Comparison of ENCODE assay signal across 17 cellular contexts in the genomic region with DNA sequence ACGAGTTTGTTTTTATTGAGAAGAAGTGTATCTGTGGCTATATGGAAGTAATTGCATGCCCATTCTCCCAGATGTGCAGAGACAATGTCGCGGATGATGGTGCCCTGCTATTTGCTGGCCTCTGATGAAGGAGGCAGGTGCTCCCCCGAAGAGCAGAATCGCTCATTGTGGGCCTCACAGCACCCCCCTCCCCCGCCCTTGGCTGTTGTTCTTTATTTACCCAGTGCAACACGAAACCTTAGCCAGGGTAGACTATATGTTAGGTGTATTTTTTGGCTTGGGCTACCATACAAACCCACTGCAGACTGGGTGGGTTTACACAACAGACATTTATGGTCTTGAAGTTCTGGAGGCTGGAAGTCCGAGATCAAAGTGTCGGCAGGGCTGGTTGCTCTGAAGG. TPM values are rescaled to one million over a fixed set of nuclear protein-coding genes. Genes with fewer than 3 reads are reported as not detected.
DNase-seq lines count a peak whose midpoint lies in the region; TF ChIP-seq lines count a peak whose summit lies in the region.
"Had no signal": no experiment of that assay in that cellular context is flagged by ENCODE, and none has a peak within 500 bp of the region (broad histone marks: within the 10 kb centered on the region; RNA-seq: fewer than 3 reads in every experiment).

No MANE protein-coding gene starts in this region.

- H3K4me1 Mint-ChIP-seq in activated CD4-positive, alpha-beta T cell treated with anti-CD3 and anti-CD28 coated beads, Interleukin-2, amount 10 ng/mL, durations not matched to agents 24 days and 14 days: peaks cover 5% of the 10 kb centered on the region

- no peak overlapping the region for H3K27ac ChIP-seq in HEK293 (ENCODE audit: extremely low read depth, low read depth, low read length)
- H3K27ac ChIP-seq: A549, C4-2B had no signal

- H3K27ac Mint-ChIP-seq in activated CD4-positive, alpha-beta T cell treated with anti-CD3 and anti-CD28 coated beads, Interleukin-2, amount 10 ng/mL, durations not matched to agents 24 days and 14 days: no peak overlapping the region
- H3K27ac Mint-ChIP-seq: CD4-positive, alpha-beta memory T cell; GM23338; H9; HFFc6 had no signal

- H3K9me3 ChIP-seq in HEK293 (ENCODE audit: control insufficient read depth, insufficient read depth, low read depth, low read length): no peaks in the 10 kb centered on the region
- H3K9me3 ChIP-seq: A549, BE2C had no signal

- intact Hi-C loops in activated CD4-positive, alpha-beta T cell treated with anti-CD3 and anti-CD28 coated beads, Interleukin-2, amount 10 ng/mL, durations not matched to agents 24 days and 14 days (cut with micrococcal nuclease): no loop called here

- H3K4me3 Mint-ChIP-seq in activated CD4-positive, alpha-beta T cell treated with anti-CD3 and anti-CD28 coated beads, Interleukin-2, amount 10 ng/mL, durations not matched to agents 24 days and 14 days: no peak overlapping the region
- H3K4me3 Mint-ChIP-seq: CD4-positive, alpha-beta memory T cell; GM23338; H9; HFFc6 had no signal

- POLR2A ChIA-PET in HEK293 (lab: Yijun Ruan, JAX): no interaction called here

- H3K4me1 ChIP-seq in HEK293 (ENCODE audit: control insufficient read depth, insufficient read depth, low read length): 0 out of 2 replicates have a peak, but pooled peaks cover 2% of the 10 kb centered on the region
- H3K4me1 ChIP-seq: BE2C had no signal

- CTCF ChIA-PET in HEK293 (lab: Yijun Ruan, JAX): no interaction called here

- peaks cover 36% of the 10 kb centered on the region for H3K27me3 Mint-ChIP-seq in activated CD4-positive, alpha-beta T cell treated with anti-CD3 and anti-CD28 coated beads, Interleukin-2, amount 10 ng/mL, durations not matched to agents 24 days and 14 days

- DNase-seq in NCI-H748 (lab: John Stamatoyannopoulos, UW; ENCODE audit: unreplicated experiment): peak; percentile 70
- DNase-seq in NCI-H748 treated with DMSO at 0.1 percent for 48 hours (lab: John Stamatoyannopoulos, UW): no peak
- DNase-seq in ecto neural progenitor cell (ENCODE audit: low spot score): peak; percentile 18
- DNase-seq in activated CD4-positive, alpha-beta T cell treated with anti-CD3 and anti-CD28 coated beads, Interleukin-2, amount 10 ng/mL, durations not matched to agents 24 days and 14 days: no peak
- DNase-seq in NCI-H1417 treated with DMSO at 0.1 percent for 48 hours (lab: John Stamatoyannopoulos, UW): no peak
- DNase-seq: BE2C; CD4-positive, alpha-beta memory T cell; COR-L47; DMS153; DMS79 treated with DMSO at 0.1 percent for 48 hours; EL; H9; HFFc6 had no signal

- H3K4me3 ChIP-seq in HEK293 (ENCODE audit: low read depth, low read length): no peak overlapping the region
- H3K4me3 ChIP-seq: A549, GM23338 had no signal

- H3K36me3 ChIP-seq in HEK293 (ENCODE audit: control insufficient read depth in 2 of 2, insufficient read depth in 1 of 2, low read length in 2 of 2): no peaks in the 10 kb centered on the region
- H3K36me3 ChIP-seq: BE2C had no signal

- H3K9me3 Mint-ChIP-seq in activated CD4-positive, alpha-beta T cell treated with anti-CD3 and anti-CD28 coated beads, Interleukin-2, amount 10 ng/mL, durations not matched to agents 24 days and 14 days: no peaks in the 10 kb centered on the region
- H3K9me3 Mint-ChIP-seq: GM23338, HFFc6 had no signal

- H3K36me3 Mint-ChIP-seq in activated CD4-positive, alpha-beta T cell treated with anti-CD3 and anti-CD28 coated beads, Interleukin-2, amount 10 ng/mL, durations not matched to agents 24 days and 14 days (ENCODE audit: low read depth): no peaks in the 10 kb centered on the region
- H3K36me3 Mint-ChIP-seq: CD4-positive, alpha-beta memory T cell had no signal

- no peak for TF ChIP-seq CTCF in HEK293 (tag by site-specific recombination; IDR thresholded peaks at IDR 0.05)

TF ChIP-seq in HEK293, 187 proteins besides CTCF, POLR2A, EP300 and RAD21:
- TF ChIP-seq ZNF433 (tag by site-specific recombination; IDR thresholded peaks at IDR 0.05; ENCODE audit: low read depth) (no peak), ZNF138 (tag by site-specific recombination; IDR thresholded peaks at IDR 0.05; ENCODE audit: borderline replicate concordance) (no peak), MYNN (tag by site-specific recombination; IDR thresholded peaks at IDR 0.05; ENCODE audit: borderline replicate concordance) (no peak), ZBTB21 (tag by site-specific recombination; IDR thresholded peaks at IDR 0.05) (no peak), ZNF548 (tag by site-specific recombination; IDR thresholded peaks at IDR 0.05) (peak; percentile 73)
- TF ChIP-seq, protein P1, sequence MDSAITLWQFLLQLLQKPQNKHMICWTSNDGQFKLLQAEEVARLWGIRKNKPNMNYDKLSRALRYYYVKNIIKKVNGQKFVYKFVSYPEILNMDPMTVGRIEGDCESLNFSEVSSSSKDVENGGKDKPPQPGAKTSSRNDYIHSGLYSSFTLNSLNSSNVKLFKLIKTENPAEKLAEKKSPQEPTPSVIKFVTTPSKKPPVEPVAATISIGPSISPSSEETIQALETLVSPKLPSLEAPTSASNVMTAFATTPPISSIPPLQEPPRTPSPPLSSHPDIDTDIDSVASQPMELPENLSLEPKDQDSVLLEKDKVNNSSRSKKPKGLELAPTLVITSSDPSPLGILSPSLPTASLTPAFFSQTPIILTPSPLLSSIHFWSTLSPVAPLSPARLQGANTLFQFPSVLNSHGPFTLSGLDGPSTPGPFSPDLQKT (IDR thresholded peaks at IDR 0.05; ENCODE audit: borderline replicate concordance, low read depth, low read length): no peak

RNA-seq across cellular contexts. Expression of a gene that starts 3.4 kb away (rescaled TPM):
- 1.5 and 2.8 TPM in 2 replicates for total RNA-seq in activated CD4-positive, alpha-beta T cell treated with anti-CD3 and anti-CD28 coated beads, Interleukin-2, amount 10 ng/mL, durations not matched to agents 24 days and 14 days
- total RNA-seq: CD4-positive, alpha-beta memory T cell had no signal

Comparison
In these comparisons a context has a peak if more than half of its experiments do, and no peak if none do; other contexts are left out.
1. DNase-seq: peak in NCI-H748 (single experiment) and ecto neural progenitor cell (single experiment); none in NCI-H748 treated with DMSO at 0.1 percent for 48 hours (single experiment), activated CD4-positive, alpha-beta T cell treated with anti-CD3 and anti-CD28 coated beads, Interleukin-2, amount 10 ng/mL, durations not matched to agents 24 days and 14 days (single experiment) and NCI-H1417 treated with DMSO at 0.1 percent for 48 hours (single experiment).